ENCODE assay signal across 10 cellular contexts in the genomic region with DNA sequence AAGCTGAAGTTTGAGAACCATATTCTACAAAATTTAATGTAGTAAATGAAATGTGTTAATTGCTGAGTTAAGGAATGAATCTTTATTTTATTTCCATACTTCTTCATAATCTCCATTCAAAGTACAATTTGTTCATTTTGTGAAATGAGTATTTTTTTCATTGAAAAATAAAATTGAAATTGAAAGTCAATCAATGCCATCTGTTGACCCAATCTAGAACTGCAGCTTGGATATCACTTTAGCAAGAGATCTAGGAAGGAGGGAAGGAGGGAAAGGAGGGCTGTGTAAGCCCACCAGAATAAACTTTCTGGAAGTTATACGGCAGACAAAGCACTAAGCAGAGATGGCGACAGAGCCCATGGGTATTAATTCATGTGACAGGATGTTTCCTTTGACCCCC.
DNase-seq lines count a peak whose midpoint lies in the region; ATAC-seq and TF ChIP-seq lines count a peak whose summit lies in the region.
"Had no signal": no experiment of that assay in that cellular context is flagged by ENCODE, and none has a peak within 500 bp of the region (broad histone marks: within the 10 kb centered on the region; RNA-seq: fewer than 3 reads in every experiment).

No MANE protein-coding gene starts in this region.

- no peak overlapping the region for H3K18ac ChIP-seq in neuronal stem cell (ENCODE audit: low read length)

- no peak overlapping the region for H3K23ac ChIP-seq in neuronal stem cell (ENCODE audit: low read depth, low read length, poor library complexity)

- no peak overlapping the region for H4K8ac ChIP-seq in neuronal stem cell (ENCODE audit: low read depth, low read length)

- H3K27me3 ChIP-seq in fibroblast of lung (ENCODE audit: control insufficient read depth, insufficient read depth, low read length) (no peaks in the 10 kb centered on the region), smooth muscle cell (ENCODE audit: low read depth) (no peaks in the 10 kb centered on the region), neuronal stem cell (ENCODE audit: control insufficient read depth in 3 of 3, insufficient read depth in 3 of 3, low read depth in 1 of 3, low read length in 3 of 3) (no peaks in the 10 kb centered on the region)

- no peak overlapping the region for H2BK12ac ChIP-seq in neuronal stem cell (ENCODE audit: low read length)

- no peak overlapping the region for H2BK120ac ChIP-seq in neuronal stem cell (ENCODE audit: low read depth, low read length)

- DNase-seq in NCI-H2227 (lab: John Stamatoyannopoulos, UW; ENCODE audit: unreplicated experiment) (peak; percentile 3), NCI-H2227 treated with DMSO at 0.1 percent for 48 hours (lab: John Stamatoyannopoulos, UW) (no peak), NCI-H748 (lab: John Stamatoyannopoulos, UW; ENCODE audit: unreplicated experiment) (peak; percentile 5), fibroblast of lung (ENCODE audit: low read depth in 2 of 2) (peak; percentile 4 to 25), smooth muscle cell (lab: John Stamatoyannopoulos, UW; ENCODE audit: unreplicated experiment) (no peak), neuronal stem cell (ENCODE audit: low spot score) (no peak)
- DNase-seq: Calu3 had no signal

- H3K4me3 ChIP-seq in fibroblast of lung (replicated peaks in 1 of 4; ENCODE audit: control extremely low read depth in 1 of 4, insufficient read depth in 1 of 4, low read depth in 3 of 4, low read length in 4 of 4) (no peak overlapping the region), smooth muscle cell (no peak overlapping the region), neuronal stem cell (ENCODE audit: low read length in 2 of 2) (no peak overlapping the region)
- H3K4me3 ChIP-seq: SK-N-MC had no signal

- no peak overlapping the region for H2BK5ac ChIP-seq in neuronal stem cell (ENCODE audit: low read length)

- H2AFZ ChIP-seq in fibroblast of lung (ENCODE audit: low read length) (no peak overlapping the region), smooth muscle cell (ENCODE audit: low read depth) (no peak overlapping the region), neuronal stem cell (ENCODE audit: low read length) (no peak overlapping the region)

- H2BK15ac ChIP-seq in neuronal stem cell (ENCODE audit: low read length), result no peak overlapping the region

- H3K9ac ChIP-seq in fibroblast of lung (ENCODE audit: insufficient read depth, low read length), result no peak overlapping the region
- H3K9ac ChIP-seq in smooth muscle cell (ENCODE audit: low read depth), result no peak overlapping the region
- H3K9ac ChIP-seq in neuronal stem cell (ENCODE audit: low read depth, low read length, poor library complexity), result no peak overlapping the region

- no peak overlapping the region for H4K91ac ChIP-seq in neuronal stem cell (ENCODE audit: low read depth, low read length, poor library complexity)

- no peak overlapping the region for H3K4ac ChIP-seq in neuronal stem cell (ENCODE audit: low read length)

- H3F3A ChIP-seq in smooth muscle cell (ENCODE audit: low read depth), result no peaks in the 10 kb centered on the region

- H3K27ac ChIP-seq in fibroblast of lung (ENCODE audit: insufficient read depth, low read length), result no peak overlapping the region
- H3K27ac ChIP-seq in smooth muscle cell (ENCODE audit: low read depth), result no peak overlapping the region
- H3K27ac ChIP-seq in neuronal stem cell (replicated peaks; ENCODE audit: low read length), result no peak overlapping the region
- H3K27ac ChIP-seq: SK-N-MC had no signal

- H3K9me3 ChIP-seq in fibroblast of lung (ENCODE audit: control insufficient read depth, insufficient read depth, low read depth, low read length) (no peaks in the 10 kb centered on the region), smooth muscle cell (replicated peaks; ENCODE audit: low read depth) (no peaks in the 10 kb centered on the region), neuronal stem cell (replicated peaks in 1 of 2; ENCODE audit: control insufficient read depth in 2 of 2, insufficient read depth in 1 of 2, low read depth in 1 of 2, low read length in 2 of 2) (no peaks in the 10 kb centered on the region)

- H3K79me2 ChIP-seq in fibroblast of lung (ENCODE audit: control insufficient read depth, insufficient read depth, low read length), result no peaks in the 10 kb centered on the region
- H3K79me2 ChIP-seq in smooth muscle cell (ENCODE audit: low read depth), result no peaks in the 10 kb centered on the region

- H3K36me3 ChIP-seq in fibroblast of lung (ENCODE audit: control insufficient read depth, insufficient read depth, low read length) (no peaks in the 10 kb centered on the region), smooth muscle cell (ENCODE audit: low read depth) (no peaks in the 10 kb centered on the region), neuronal stem cell (replicated peaks in 1 of 2; ENCODE audit: control insufficient read depth in 2 of 2, insufficient read depth in 2 of 2, low read length in 2 of 2) (no peaks in the 10 kb centered on the region)

- ATAC-seq in GM19324 (IDR thresholded peaks at IDR 0.05; ENCODE audit: low FRiP score, unreplicated experiment), result no peak
- no peak for ATAC-seq in GM19023 (IDR thresholded peaks at IDR 0.05; ENCODE audit: unreplicated experiment)

- no peaks in the 10 kb centered on the region for H3K79me1 ChIP-seq in neuronal stem cell (ENCODE audit: low read depth, low read length)

- no peak overlapping the region for H3K4me2 ChIP-seq in fibroblast of lung (ENCODE audit: extremely low read depth, insufficient read depth, low read length)
- no peak overlapping the region for H3K4me2 ChIP-seq in smooth muscle cell
- H3K4me2 ChIP-seq in neuronal stem cell (ENCODE audit: insufficient read depth, low read length, poor library complexity, severe bottlenecking), result no peak overlapping the region

- TF ChIP-seq CTCF in fibroblast of lung (conservative IDR thresholded peaks at IDR 0.05 in 1 of 2, IDR thresholded peaks at IDR 0.05 in 1 of 2; ENCODE audit: low read depth in 1 of 2, low read length in 2 of 2), result peak; percentile 32 to 45
- peak; percentile 49 for TF ChIP-seq CTCF in smooth muscle cell (IDR thresholded peaks at IDR 0.05; ENCODE audit: borderline replicate concordance, insufficient read depth, poor library complexity, severe bottlenecking)

- 39% methylated on average over 2 of the region's 2 CpGs for WGBS in smooth muscle cell (ENCODE audit: low lambda C conversion rate)
- no CpG with 5 or more reads among the region's 2 CpGs for WGBS in neuronal stem cell (ENCODE audit: extremely low coverage in 2 of 2, insufficient read length in 2 of 2, insufficient replicate concordance in 1 of 2), 2 donors

- H2AK5ac ChIP-seq in neuronal stem cell (ENCODE audit: low read depth, low read length), result no peak overlapping the region

- no peaks in the 10 kb centered on the region for H3K4me1 ChIP-seq in fibroblast of lung (ENCODE audit: control insufficient read depth, extremely low read depth, insufficient read depth, low read length)
- no peaks in the 10 kb centered on the region for H3K4me1 ChIP-seq in smooth muscle cell (ENCODE audit: low read depth)
- no peaks in the 10 kb centered on the region for H3K4me1 ChIP-seq in neuronal stem cell (ENCODE audit: control insufficient read depth in 2 of 2, insufficient read depth in 1 of 2, low read depth in 1 of 2, low read length in 2 of 2)

- H4K20me1 ChIP-seq in fibroblast of lung (ENCODE audit: control insufficient read depth, extremely low read depth, insufficient read depth, low read length) (no peaks in the 10 kb centered on the region), smooth muscle cell (ENCODE audit: low read depth) (no peaks in the 10 kb centered on the region)

- no peak overlapping the region for H3K14ac ChIP-seq in neuronal stem cell (ENCODE audit: low read length)

Comparison
In these comparisons a context has a peak if more than half of its experiments do, and no peak if none do; other contexts are left out.
1. DNase-seq: peak in NCI-H2227 (single experiment), NCI-H748 (single experiment) and fibroblast of lung (2 of 2); none in NCI-H2227 treated with DMSO at 0.1 percent for 48 hours (single experiment), smooth muscle cell (single experiment) and neuronal stem cell (single experiment).